8 cellular contexts compared by ENCODE assay signal in genomic region chr2:240134956-240135520, GRCh38. TPM values are rescaled to one million over a fixed set of nuclear protein-coding genes. Genes with fewer than 3 reads are reported as not detected.
DNase-seq lines count a peak whose midpoint lies in the region; ATAC-seq and TF ChIP-seq lines count a peak whose summit lies in the region.

No MANE protein-coding gene starts in this region.

- H3K4me3 ChIP-seq in lung (peak overlapping the region; percentile 95), transverse colon (peak overlapping the region; percentile 69 to 100 (median 84))

- POLR2A ChIA-PET in MCF 10A (lab: Yijun Ruan, JAX), result interaction anchor here (0.7 to 1.0 kb wide), 2 partner anchors 35 to 65 kb away, joined by 3 read pairs; no protein-coding TSS in a partner anchor

- WGBS in lung, 2 donors, result 83 to 88% methylated on average over 15 of the region's 15 CpGs
- WGBS in transverse colon (ENCODE audit: low coverage in 1 of 2), 2 donors, result 87 to 100% methylated on average over 2 to 15 of the region's 15 CpGs

- H3K27me3 ChIP-seq in lung (ENCODE audit: control insufficient read depth, insufficient read depth) (no peaks in the 10 kb centered on the region), transverse colon (no peaks in the 10 kb centered on the region)

- intact Hi-C loops in MCF 10A (cut with micrococcal nuclease), result no loop called here
- intact Hi-C loops in transverse colon (cut with DNase I; ENCODE audit: low total_unique reads), result no loop called here

- ATAC-seq in activated CD8-positive, alpha-beta memory T cell treated with anti-CD3 and anti-CD28 coated beads, Interleukin-2, amount 10 ng/mL, durations not matched to agents 7 days and 5 days, result no peak
- no peak for ATAC-seq in lung (ENCODE audit: insufficient read depth, low FRiP score)
- ATAC-seq in GM19324 (IDR thresholded peaks at IDR 0.05; ENCODE audit: low FRiP score, unreplicated experiment), result no peak

- H3K4me1 Mint-ChIP-seq in activated CD8-positive, alpha-beta memory T cell treated with anti-CD3 and anti-CD28 coated beads, Interleukin-2, amount 10 ng/mL, durations not matched to agents 7 days and 5 days, result peaks cover 23% of the 10 kb centered on the region
- peaks cover 17% of the 10 kb centered on the region for H3K4me1 Mint-ChIP-seq in MCF 10A (ENCODE audit: insufficient read depth, unreplicated experiment)

- H3K9me3 ChIP-seq in lung (ENCODE audit: control insufficient read depth in 2 of 2, insufficient read depth in 1 of 2, low read length in 1 of 2), result no peaks in the 10 kb centered on the region
- H3K9me3 ChIP-seq in transverse colon, result no peaks in the 10 kb centered on the region

- in situ Hi-C loops in transverse colon (cut with MboI; ENCODE audit: low pct_ligation_motif_present in 1 of 4, low pct_unique_long_range_greater_than_20kb in 1 of 4, low sequenced_read_pairs in 3 of 4), result loop anchor here in 1 of 4 donors (10.0 kb wide), 1 partner anchor 70 kb away; no protein-coding TSS in a partner anchor

- H3K36me3 Mint-ChIP-seq in activated CD8-positive, alpha-beta memory T cell treated with anti-CD3 and anti-CD28 coated beads, Interleukin-2, amount 10 ng/mL, durations not matched to agents 7 days and 5 days, result peaks cover 11% of the 10 kb centered on the region
- H3K36me3 Mint-ChIP-seq in MCF 10A (ENCODE audit: insufficient read depth, unreplicated experiment), result peaks cover 38% of the 10 kb centered on the region

- H3K27ac ChIP-seq in lung (ENCODE audit: low read depth in 1 of 2, low read length in 1 of 2) (no peak overlapping the region), transverse colon (peak overlapping the region in 2 of 4 donors; percentile 69 to 84)

- BruUV-seq in MCF 10A (replicated peaks; lab: Mats Ljungman, UMichigan), result TSS peak; percentile 37

- no peak for TF ChIP-seq EP300 in transverse colon (IDR thresholded peaks at IDR 0.05; ENCODE audit: low read depth)

- CTCF ChIA-PET in activated CD8-positive, alpha-beta memory T cell treated with anti-CD3 and anti-CD28 coated beads, Interleukin-2, amount 10 ng/mL, durations not matched to agents 7 days and 5 days (lab: Charles Lee), result interaction anchor here (0.9 kb wide), 1 partner anchor 9 kb away, joined by 3 read pairs; no protein-coding TSS in a partner anchor
- CTCF ChIA-PET in MCF 10A (lab: Yijun Ruan, JAX), result interaction anchor here (0.5 to 1.0 kb wide), 8 partner anchors 8 to 85 kb away, joined by 3 to 4 read pairs (median 3); no protein-coding TSS in a partner anchor

- H3K27ac Mint-ChIP-seq in activated CD8-positive, alpha-beta memory T cell treated with anti-CD3 and anti-CD28 coated beads, Interleukin-2, amount 10 ng/mL, durations not matched to agents 7 days and 5 days, result peak overlapping the region; percentile 77
- H3K27ac Mint-ChIP-seq in MCF 10A (ENCODE audit: low read depth, unreplicated experiment), result peak overlapping the region; percentile 93

- H3K36me3 ChIP-seq in lung (ENCODE audit: control insufficient read depth in 2 of 2, insufficient read depth in 2 of 2, low read length in 2 of 2), result peaks cover 13 to 33% of the 10 kb centered on the region in 2 donors
- peaks cover 0 to 9% (median 2%) of the 10 kb centered on the region in 4 donors for H3K36me3 ChIP-seq in transverse colon

- DNase-seq in activated CD8-positive, alpha-beta memory T cell treated with anti-CD3 and anti-CD28 coated beads, Interleukin-2, amount 10 ng/mL, durations not matched to agents 7 days and 5 days, result no peak
- no peak for DNase-seq in activated CD8-positive, alpha-beta memory T cell treated with anti-CD3 and anti-CD28 coated beads for 24 hours
- DNase-seq in MCF 10A (ENCODE audit: unreplicated experiment) (no peak), lung (ENCODE audit: low spot score) (no peak), transverse colon (no peak), epidermal melanocyte (ENCODE audit: insufficient read length, low spot score) (no peak), EL (no peak)

- no peak for TF ChIP-seq POLR2A in transverse colon (IDR thresholded peaks at IDR 0.05)

- no peaks in the 10 kb centered on the region for H3K27me3 Mint-ChIP-seq in activated CD8-positive, alpha-beta memory T cell treated with anti-CD3 and anti-CD28 coated beads, Interleukin-2, amount 10 ng/mL, durations not matched to agents 7 days and 5 days
- no peaks in the 10 kb centered on the region for H3K27me3 Mint-ChIP-seq in MCF 10A (ENCODE audit: insufficient read depth, unreplicated experiment)

- H3K9me3 Mint-ChIP-seq in activated CD8-positive, alpha-beta memory T cell treated with anti-CD3 and anti-CD28 coated beads, Interleukin-2, amount 10 ng/mL, durations not matched to agents 7 days and 5 days (ENCODE audit: low read depth), result no peaks in the 10 kb centered on the region
- H3K9me3 Mint-ChIP-seq in MCF 10A (ENCODE audit: unreplicated experiment), result no peaks in the 10 kb centered on the region

- H3K4me1 ChIP-seq in lung (ENCODE audit: control insufficient read depth in 2 of 2, insufficient read depth in 2 of 2, low read length in 2 of 2) (peaks cover 6 to 9% of the 10 kb centered on the region in 2 donors), transverse colon (peaks cover 7 to 22% (median 12%) of the 10 kb centered on the region in 4 donors)

- peak overlapping the region; percentile 91 for H3K4me3 Mint-ChIP-seq in activated CD8-positive, alpha-beta memory T cell treated with anti-CD3 and anti-CD28 coated beads, Interleukin-2, amount 10 ng/mL, durations not matched to agents 7 days and 5 days
- peak overlapping the region; percentile 91 for H3K4me3 Mint-ChIP-seq in MCF 10A (ENCODE audit: unreplicated experiment)

- no peak for TF ChIP-seq CTCF in MCF 10A (IDR thresholded peaks at IDR 0.05; ENCODE audit: unreplicated experiment)
- no peak for TF ChIP-seq CTCF in lung (IDR thresholded peaks at IDR 0.05; ENCODE audit: control extremely low read depth, extremely low read depth)
- no peak for TF ChIP-seq CTCF in transverse colon (IDR thresholded peaks at IDR 0.05)

RNA-seq across cellular contexts. Expression of gene COPS9, which starts 1.1 kb away (rescaled TPM):
- total RNA-seq in activated CD8-positive, alpha-beta memory T cell treated with anti-CD3 and anti-CD28 coated beads, Interleukin-2, amount 10 ng/mL, durations not matched to agents 7 days and 5 days, result 100 to 1,000 TPM in 1 of 2 experiments, 10 to 100 TPM in 1; 80.4 to 112 TPM
- total RNA-seq in MCF 10A (2022) (146 and 197 TPM in 2 replicates), lung (100 to 1,000 TPM in 1 of 2 donors, 10 to 100 TPM in 1; 52.5 to 113 TPM), transverse colon (100 to 1,000 TPM in 1 of 4 donors, 10 to 100 TPM in 3; 13.1 to 124 (median 72.1) TPM)
- 100 to 1,000 TPM; 184 to 386 TPM for polyA plus RNA-seq in lung

RNA-seq across cellular contexts. Expression of gene OTOS, which starts 5.4 kb away (rescaled TPM):
- not detected for total RNA-seq in activated CD8-positive, alpha-beta memory T cell treated with anti-CD3 and anti-CD28 coated beads, Interleukin-2, amount 10 ng/mL, durations not matched to agents 7 days and 5 days
- total RNA-seq in MCF 10A (2022), result not detected in 2 replicates
- not detected for total RNA-seq in lung
- not detected for polyA plus RNA-seq in lung
- not detected for total RNA-seq in transverse colon
